In the genomic region with DNA sequence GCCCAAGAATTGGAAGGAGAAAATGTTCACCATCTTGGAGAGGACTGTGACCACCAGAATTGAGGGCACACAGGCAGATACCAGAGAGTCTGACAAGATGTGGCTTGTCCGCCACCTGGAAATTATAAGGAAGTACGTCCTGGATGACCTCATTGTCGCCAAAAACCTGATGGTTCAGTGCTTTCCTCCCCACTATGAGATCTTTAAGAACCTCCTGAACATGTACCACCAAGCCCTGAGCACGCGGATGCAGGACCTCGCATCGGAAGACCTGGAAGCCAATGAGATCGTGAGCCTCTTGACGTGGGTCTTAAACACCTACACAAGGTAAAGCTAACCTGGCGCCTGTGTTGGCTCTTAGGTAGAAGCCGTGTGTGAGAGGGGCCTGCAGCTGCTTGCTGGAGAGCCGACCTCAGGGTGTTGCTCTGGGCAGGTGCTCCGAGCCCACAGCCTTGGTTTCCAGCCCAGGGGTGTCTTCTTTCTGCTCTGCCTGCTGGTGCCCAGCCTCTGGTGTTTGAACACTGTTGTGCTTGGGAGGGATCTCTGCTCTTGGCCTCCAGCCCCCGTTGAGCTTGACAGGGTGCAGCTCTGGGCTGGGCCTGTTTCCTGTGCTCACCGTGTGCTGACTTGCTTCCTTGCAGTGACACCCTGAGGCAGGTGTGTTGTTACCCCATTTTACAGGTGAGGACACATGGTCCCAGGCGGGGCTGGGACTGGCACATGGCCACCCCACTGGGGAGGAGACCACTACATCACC, we compare ENCODE assay signal across 15 cellular contexts. TPM values are rescaled to one million over a fixed set of nuclear protein-coding genes. Genes with fewer than 3 reads are reported as not detected.
DNase-seq lines count a peak whose midpoint lies in the region; ATAC-seq and TF ChIP-seq lines count a peak whose summit lies in the region.
"Had no signal": no experiment of that assay in that cellular context is flagged by ENCODE, and none has a peak within 500 bp of the region (broad histone marks: within the 10 kb centered on the region; RNA-seq: fewer than 3 reads in every experiment).

No MANE protein-coding gene starts in this region.

- POLR2A ChIA-PET in activated CD4-positive, alpha-beta memory T cell treated with anti-CD3 and anti-CD28 coated beads, Interleukin-2, amount 10 ng/mL, durations not matched to agents 7 days and 5 days (lab: Charles Lee): interaction anchor here (1.4 kb wide), 1 partner anchor 18 kb away, joined by 8 read pairs; no protein-coding TSS in a partner anchor

- H3K27me3 ChIP-seq in foreskin keratinocyte: no peaks in the 10 kb centered on the region
- H3K27me3 ChIP-seq: gastroesophageal sphincter, pancreas, tibial nerve had no signal

- peak overlapping the region; percentile 50 for H3K27ac Mint-ChIP-seq in activated naive CD4-positive, alpha-beta T cell treated with anti-CD3 and anti-CD28 coated beads for 36 hours
- peak overlapping the region; percentile 57 for H3K27ac Mint-ChIP-seq in activated CD4-positive, alpha-beta memory T cell treated with anti-CD3 and anti-CD28 coated beads, Interleukin-2, amount 10 ng/mL, durations not matched to agents 7 days and 5 days
- H3K27ac Mint-ChIP-seq in stimulated activated naive B cell treated with anti-CD40 and anti-IgM and Interleukin-4, amounts not matched to agents 10 μg/mL and 1 μg/mL and 100 μg/mL, for 72 hours: peak overlapping the region; percentile 63
- peak overlapping the region in 1 of 2 donors; percentile 85 for H3K27ac Mint-ChIP-seq in effector memory CD8-positive, alpha-beta T cell

- no peak for DNase-seq in activated naive CD4-positive, alpha-beta T cell treated with anti-CD3 and anti-CD28 coated beads for 36 hours
- no peak for DNase-seq in activated naive CD4-positive, alpha-beta T cell treated with Interleukin-2 at 50 U/mL for 16 hours
- DNase-seq in activated CD4-positive, alpha-beta memory T cell treated with anti-CD3 and anti-CD28 coated beads, Interleukin-2, amount 10 ng/mL, durations not matched to agents 7 days and 5 days: no peak
- DNase-seq in foreskin keratinocyte (peak; percentile 62 to 71), T1000 (lab: John Stamatoyannopoulos, UW) (no peak), Ammon's horn (ENCODE audit: low spot score) (no peak)
- DNase-seq in stimulated activated naive B cell treated with anti-CD40 and anti-IgM and Interleukin-4, amounts not matched to agents 10 μg/mL and 1 μg/mL and 100 μg/mL, for 72 hours: no peak
- DNase-seq in effector memory CD8-positive, alpha-beta T cell: no peak
- DNase-seq: effector CD4-positive, alpha-beta T cell; NCI-H2081; NCI-H748 treated with DMSO at 0.1 percent for 48 hours; stimulated activated CD4-positive, alpha-beta T cell treated with anti-CD3 and anti-CD28 coated beads, Interleukin-15, amount 100 ng/mL, for 24 hours had no signal

- CTCF ChIA-PET in activated naive CD4-positive, alpha-beta T cell treated with anti-CD3 and anti-CD28 coated beads for 36 hours (lab: Charles Lee): interaction anchor here (2.0 kb wide), 1 partner anchor 10 kb away, joined by 4 read pairs; no protein-coding TSS in a partner anchor
- CTCF ChIA-PET in activated CD4-positive, alpha-beta memory T cell treated with anti-CD3 and anti-CD28 coated beads, Interleukin-2, amount 10 ng/mL, durations not matched to agents 7 days and 5 days (lab: Charles Lee): interaction anchor here (0.9 to 1.1 kb wide), 2 partner anchors 19 to 137 kb away, joined by 3 read pairs; no protein-coding TSS in a partner anchor

- H3K27me3 Mint-ChIP-seq in activated naive CD4-positive, alpha-beta T cell treated with anti-CD3 and anti-CD28 coated beads for 36 hours (ENCODE audit: low read depth): no peaks in the 10 kb centered on the region
- H3K27me3 Mint-ChIP-seq in activated CD4-positive, alpha-beta memory T cell treated with anti-CD3 and anti-CD28 coated beads, Interleukin-2, amount 10 ng/mL, durations not matched to agents 7 days and 5 days: no peaks in the 10 kb centered on the region
- no peaks in the 10 kb centered on the region for H3K27me3 Mint-ChIP-seq in stimulated activated naive B cell treated with anti-CD40 and anti-IgM and Interleukin-4, amounts not matched to agents 10 μg/mL and 1 μg/mL and 100 μg/mL, for 72 hours
- H3K27me3 Mint-ChIP-seq in effector memory CD8-positive, alpha-beta T cell: no peaks in the 10 kb centered on the region

- peak; percentile 38 for TF ChIP-seq CTCF in foreskin keratinocyte (conservative IDR thresholded peaks at IDR 0.05)

- H3K9me3 Mint-ChIP-seq in activated naive CD4-positive, alpha-beta T cell treated with anti-CD3 and anti-CD28 coated beads for 36 hours: peaks cover 20% of the 10 kb centered on the region
- peaks cover 15% of the 10 kb centered on the region for H3K9me3 Mint-ChIP-seq in activated CD4-positive, alpha-beta memory T cell treated with anti-CD3 and anti-CD28 coated beads, Interleukin-2, amount 10 ng/mL, durations not matched to agents 7 days and 5 days
- peaks cover 14 to 39% of the 10 kb centered on the region in 2 donors for H3K9me3 Mint-ChIP-seq in stimulated activated naive B cell treated with anti-CD40 and anti-IgM and Interleukin-4, amounts not matched to agents 10 μg/mL and 1 μg/mL and 100 μg/mL, for 72 hours
- peaks cover 6 to 11% of the 10 kb centered on the region in 2 donors for H3K9me3 Mint-ChIP-seq in effector memory CD8-positive, alpha-beta T cell

- H3K36me3 Mint-ChIP-seq in activated naive CD4-positive, alpha-beta T cell treated with anti-CD3 and anti-CD28 coated beads for 36 hours (ENCODE audit: low read depth): peaks cover 69% of the 10 kb centered on the region
- H3K36me3 Mint-ChIP-seq in activated CD4-positive, alpha-beta memory T cell treated with anti-CD3 and anti-CD28 coated beads, Interleukin-2, amount 10 ng/mL, durations not matched to agents 7 days and 5 days (ENCODE audit: low read depth): peaks cover 91% of the 10 kb centered on the region
- peaks cover 94 to 99% of the 10 kb centered on the region in 2 donors for H3K36me3 Mint-ChIP-seq in stimulated activated naive B cell treated with anti-CD40 and anti-IgM and Interleukin-4, amounts not matched to agents 10 μg/mL and 1 μg/mL and 100 μg/mL, for 72 hours
- H3K36me3 Mint-ChIP-seq in effector memory CD8-positive, alpha-beta T cell (ENCODE audit: insufficient read depth): peaks cover 77% of the 10 kb centered on the region

- intact Hi-C loops in activated naive CD4-positive, alpha-beta T cell treated with anti-CD3 and anti-CD28 coated beads for 36 hours (cut with micrococcal nuclease): loop anchor here (5.0 kb wide), 1 partner anchor 438 kb away; a partner anchor contains a TSS

- peaks cover 13% of the 10 kb centered on the region for H3K4me1 ChIP-seq in foreskin keratinocyte
- H3K4me1 ChIP-seq: gastroesophageal sphincter, pancreas, tibial nerve had no signal

- ATAC-seq in foreskin keratinocyte: peak; percentile 56
- ATAC-seq in stimulated activated naive B cell treated with anti-CD40 and anti-IgM and Interleukin-4, amounts not matched to agents 10 μg/mL and 1 μg/mL and 100 μg/mL, for 72 hours (replicated peaks): no peak
- no peak for ATAC-seq in effector memory CD8-positive, alpha-beta T cell (replicated peaks)
- ATAC-seq: gastroesophageal sphincter, pancreas had no signal

- peak overlapping the region; percentile 78 for H3K27ac ChIP-seq in foreskin keratinocyte
- H3K27ac ChIP-seq: gastroesophageal sphincter, pancreas, tibial nerve had no signal

- peaks cover 32% of the 10 kb centered on the region for H3K4me1 Mint-ChIP-seq in activated naive CD4-positive, alpha-beta T cell treated with anti-CD3 and anti-CD28 coated beads for 36 hours (ENCODE audit: low read depth)
- H3K4me1 Mint-ChIP-seq in activated CD4-positive, alpha-beta memory T cell treated with anti-CD3 and anti-CD28 coated beads, Interleukin-2, amount 10 ng/mL, durations not matched to agents 7 days and 5 days: peaks cover 40% of the 10 kb centered on the region
- H3K4me1 Mint-ChIP-seq in stimulated activated naive B cell treated with anti-CD40 and anti-IgM and Interleukin-4, amounts not matched to agents 10 μg/mL and 1 μg/mL and 100 μg/mL, for 72 hours: peaks cover 45 to 63% of the 10 kb centered on the region in 2 donors
- H3K4me1 Mint-ChIP-seq in effector memory CD8-positive, alpha-beta T cell (ENCODE audit: low read depth in 2 of 2): peaks cover 28 to 30% of the 10 kb centered on the region in 2 donors

- H3K4me3 Mint-ChIP-seq in activated naive CD4-positive, alpha-beta T cell treated with anti-CD3 and anti-CD28 coated beads for 36 hours: no peak overlapping the region
- no peak overlapping the region for H3K4me3 Mint-ChIP-seq in activated CD4-positive, alpha-beta memory T cell treated with anti-CD3 and anti-CD28 coated beads, Interleukin-2, amount 10 ng/mL, durations not matched to agents 7 days and 5 days
- peak overlapping the region in 1 of 2 donors; percentile 10 for H3K4me3 Mint-ChIP-seq in stimulated activated naive B cell treated with anti-CD40 and anti-IgM and Interleukin-4, amounts not matched to agents 10 μg/mL and 1 μg/mL and 100 μg/mL, for 72 hours
- no peak overlapping the region for H3K4me3 Mint-ChIP-seq in effector memory CD8-positive, alpha-beta T cell

RNA-seq across cellular contexts. Expression of a gene that starts 10.9 kb away (rescaled TPM):
- total RNA-seq in activated naive CD4-positive, alpha-beta T cell treated with anti-CD3 and anti-CD28 coated beads for 36 hours: 10 to 100 TPM; 41.6 to 41.7 TPM
- 10 to 100 TPM; 67.7 to 68.8 TPM for total RNA-seq in activated CD4-positive, alpha-beta memory T cell treated with anti-CD3 and anti-CD28 coated beads, Interleukin-2, amount 10 ng/mL, durations not matched to agents 7 days and 5 days
- total RNA-seq in foreskin keratinocyte: 22.0 and 23.1 TPM in 2 replicates
- 15.3 and 16.1 TPM in 2 replicates for polyA plus RNA-seq in foreskin keratinocyte

Comparison
In these comparisons a context has a peak if more than half of its experiments do, and no peak if none do; other contexts are left out.
1. DNase-seq: peak in foreskin keratinocyte (2 of 2); none in activated naive CD4-positive, alpha-beta T cell treated with anti-CD3 and anti-CD28 coated beads for 36 hours (single experiment), activated naive CD4-positive, alpha-beta T cell treated with Interleukin-2 at 50 U/mL for 16 hours (single experiment), activated CD4-positive, alpha-beta memory T cell treated with anti-CD3 and anti-CD28 coated beads, Interleukin-2, amount 10 ng/mL, durations not matched to agents 7 days and 5 days (single experiment), stimulated activated naive B cell treated with anti-CD40 and anti-IgM and Interleukin-4, amounts not matched to agents 10 μg/mL and 1 μg/mL and 100 μg/mL, for 72 hours (single experiment), T1000 (single experiment), Ammon's horn (single experiment) and effector memory CD8-positive, alpha-beta T cell (0 of 3).